9 cellular contexts compared by ENCODE assay signal in the genomic region with DNA sequence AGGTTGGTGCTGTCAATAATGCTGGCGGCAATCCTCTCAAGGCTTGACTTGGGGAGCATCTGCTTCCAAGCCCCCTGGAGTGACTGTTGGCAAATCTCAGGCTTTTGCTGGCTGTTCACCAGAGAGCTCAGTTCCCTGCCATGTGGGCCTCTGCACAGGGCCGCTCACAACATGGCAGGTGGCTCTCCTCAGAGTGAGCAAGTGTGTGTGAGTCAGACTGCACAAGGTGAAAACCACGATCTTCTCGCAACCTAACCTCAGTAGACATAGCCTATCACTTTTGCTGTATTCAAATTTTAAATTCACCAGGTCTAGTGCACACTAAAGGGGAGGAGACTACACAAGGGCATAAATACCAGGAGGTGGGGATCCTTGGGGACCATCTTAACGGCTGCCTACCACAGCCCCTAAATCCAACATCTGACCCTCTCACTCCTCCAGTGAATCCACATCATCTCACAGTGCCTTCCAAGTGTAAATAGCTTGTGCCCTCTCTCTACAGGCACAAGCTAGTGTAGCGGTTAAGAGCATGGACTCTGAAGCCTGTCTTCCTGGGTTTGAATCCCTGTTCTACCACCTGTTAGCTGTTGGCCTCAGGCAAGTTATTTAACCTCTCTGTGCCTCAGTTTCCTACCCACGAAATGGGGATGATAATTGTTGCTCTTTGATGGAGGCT.
DNase-seq lines count a peak whose midpoint lies in the region; ATAC-seq, FAIRE-seq and TF ChIP-seq lines count a peak whose summit lies in the region.
"Had no signal": no experiment of that assay in that cellular context is flagged by ENCODE, and none has a peak within 500 bp of the region (broad histone marks: within the 10 kb centered on the region; RNA-seq: fewer than 3 reads in every experiment).

No MANE protein-coding gene starts in this region.

- 83% methylated on average over 7 of the region's 7 CpGs for WGBS in right cardiac atrium

- no peaks in the 10 kb centered on the region for H3K4me1 ChIP-seq in right cardiac atrium (ENCODE audit: control insufficient read depth, insufficient read depth, low read length)

- intact Hi-C loops in Right ventricle myocardium inferior (cut with DNase I) = no loop called here
- intact Hi-C loops in right cardiac atrium (cut with DNase I) = no loop called here

- FAIRE-seq in GM12891 (lab: Jason Lieb, UNC) = peak; percentile 54
- FAIRE-seq: astrocyte had no signal

- ATAC-seq in Right ventricle myocardium inferior (no peak), right cardiac atrium (no peak)

- no peaks in the 10 kb centered on the region for H3K27me3 ChIP-seq in right cardiac atrium (ENCODE audit: control insufficient read depth, insufficient read depth)

- DNase-seq in GM12891 (ENCODE audit: insufficient read length, low spot score) (no peak), H4 (ENCODE audit: low spot score) (peak; percentile 29), NCI-H345 (lab: John Stamatoyannopoulos, UW) (peak; percentile 70), Right ventricle myocardium inferior (ENCODE audit: missing footprints) (no peak), NCI-H187 (lab: John Stamatoyannopoulos, UW) (no peak), right cardiac atrium (no peak)
- peak; percentile 32 for DNase-seq in activated effector memory CD4-positive, alpha-beta T cell treated with Interleukin-2 at 50 U/mL for 16 hours
- DNase-seq in stimulated activated CD8-positive, alpha-beta memory T cell treated with anti-CD3 and anti-CD28 coated beads, Interleukin-12 subunit alpha, Interleukin-12 subunit beta, amount 100 ng/mL, for 24 hours (ENCODE audit: extremely low read depth) = peak; percentile 48

- H3K4me3 ChIP-seq in right cardiac atrium (ENCODE audit: low read length) = no peak overlapping the region

- H3K9me3 ChIP-seq in right cardiac atrium (ENCODE audit: control insufficient read depth, low read length) = no peaks in the 10 kb centered on the region

- H3K27ac ChIP-seq in right cardiac atrium (ENCODE audit: low read length) = no peak overlapping the region

- no peak for TF ChIP-seq POLR2A in GM12891 (IDR thresholded peaks at IDR 0.05; ENCODE audit: low read depth, low read length)

TF ChIP-seq in GM12891, 5 proteins besides CTCF, POLR2A, EP300 and RAD21:
- TF ChIP-seq SPI1 (IDR thresholded peaks at IDR 0.05; ENCODE audit: low read depth, low read length) (no peak), TAF1 (IDR thresholded peaks at IDR 0.05; ENCODE audit: low read depth, low read length) (no peak), POLR2AphosphoS5 (IDR thresholded peaks at IDR 0.05; ENCODE audit: low read depth, low read length) (no peak), POU2F2 (IDR thresholded peaks at IDR 0.05; ENCODE audit: low read depth, low read length) (no peak), PAX5 (IDR thresholded peaks at IDR 0.05; ENCODE audit: insufficient read depth, low read length, severe bottlenecking) (no peak)

Comparison
In these comparisons a context has a peak if more than half of its experiments do, and no peak if none do; other contexts are left out.
1. DNase-seq: peak in H4 (single experiment), NCI-H345 (single experiment), activated effector memory CD4-positive, alpha-beta T cell treated with Interleukin-2 at 50 U/mL for 16 hours (single experiment) and stimulated activated CD8-positive, alpha-beta memory T cell treated with anti-CD3 and anti-CD28 coated beads, Interleukin-12 subunit alpha, Interleukin-12 subunit beta, amount 100 ng/mL, for 24 hours (single experiment); none in GM12891 (single experiment), Right ventricle myocardium inferior (single experiment), NCI-H187 (0 of 2) and right cardiac atrium (0 of 3).